23 cellular contexts compared by ENCODE assay signal in genomic region chr6:3045777-3046176, GRCh38.
"Had no signal": no experiment of that assay in that cellular context is flagged by ENCODE, and none has a peak within 500 bp of the region (broad histone marks: within the 10 kb centered on the region; RNA-seq: fewer than 3 reads in every experiment).

No MANE protein-coding gene starts in this region.

- ATAC-seq: esophagus mucosa; heart left ventricle; left colon; left ventricle myocardium superior; natural killer cell treated with Interleukin-12 subunit alpha and Interleukin-12 subunit beta and Interleukin-15 and Interleukin-18, amount 100 ng/mL, for 72 hours; psoas muscle; stimulated activated memory B cell treated with anti-CD40 and anti-IgM and Interleukin-4, amounts not matched to agents 10 μg/mL and 1 μg/mL and 100 μg/mL, for 72 hours had no signal

- DNase-seq: effector memory CD4-positive, alpha-beta T cell; heart left ventricle; hippocampal formation; left colon; left ventricle myocardium superior; mesenchymal stem cell; midbrain; occipital lobe; psoas muscle; retina; right lobe of liver; spleen; stimulated activated CD4-positive, alpha-beta T cell treated with anti-CD3 and anti-CD28 coated beads, Interleukin-15, amount 100 ng/mL, for 24 hours; stimulated activated CD4-positive, alpha-beta T cell treated with anti-CD3 and anti-CD28 coated beads, Interleukin-1b, Interleukin-23, amount 100 ng/mL, for 48 hours; stimulated activated CD4-positive, alpha-beta T cell treated with anti-CD3 and anti-CD28 coated beads, Interleukin-4, amount 100 ng/mL, for 24 hours; tibial artery; upper lobe of left lung; uterus had no signal

- FAIRE-seq: endometrium, frontal cortex had no signal
